In the genomic region with DNA sequence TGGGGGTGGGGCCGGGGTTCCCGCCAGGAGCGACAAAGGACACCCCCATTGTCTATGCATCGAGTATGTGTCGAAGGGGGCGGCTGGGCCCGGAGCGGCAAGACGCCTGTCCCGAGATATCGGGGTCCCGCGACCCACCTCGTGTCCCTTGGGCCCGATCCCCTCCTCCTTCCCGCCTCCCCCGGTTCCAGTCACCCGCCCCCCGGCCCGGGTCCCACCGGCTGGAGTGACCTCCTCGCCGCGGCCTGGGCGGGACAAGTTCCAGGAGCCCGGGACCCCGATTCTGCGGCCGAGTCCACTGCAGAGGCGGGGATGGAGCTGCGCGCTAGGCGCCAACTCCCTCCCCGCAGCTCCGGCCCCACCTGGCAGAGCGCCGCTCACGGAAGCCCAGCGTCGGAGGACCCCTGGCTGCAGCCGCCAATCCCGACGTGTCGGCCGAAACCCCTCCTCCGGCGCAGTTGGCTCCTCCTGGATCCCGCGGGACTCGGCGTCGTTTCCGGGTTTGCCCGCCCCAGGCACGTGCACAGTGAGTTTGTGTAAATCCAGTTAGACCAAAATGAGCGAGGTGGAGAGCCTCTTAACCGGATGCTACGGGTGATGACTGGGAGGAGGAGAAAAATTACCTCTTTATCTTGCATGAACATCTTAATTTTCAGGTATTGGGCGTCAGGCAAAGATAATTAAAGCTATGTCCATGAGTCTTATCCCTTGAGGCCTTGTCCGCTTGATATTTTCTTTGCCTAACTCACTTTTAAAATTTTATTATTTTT, we compare ENCODE assay signal across 8 cellular contexts. TPM values are rescaled to one million over a fixed set of nuclear protein-coding genes. Genes with fewer than 3 reads are reported as not detected.
DNase-seq lines count a peak whose midpoint lies in the region; ATAC-seq and TF ChIP-seq lines count a peak whose summit lies in the region.

A gene (minus strand): TSS at position 434 of the 770 bp plus-strand sequence. CDS start 493 bp downstream, outside the sequence.

- H3K4me3 Mint-ChIP-seq in CD4-positive, alpha-beta memory T cell: peak within 1 kb of the TSS; percentile 82 to 94 (median 91)
- H3K4me3 Mint-ChIP-seq in type B pancreatic cell: peak within 1 kb of the TSS; percentile 91

- H3K4me1 Mint-ChIP-seq in CD4-positive, alpha-beta memory T cell: peaks cover 25 to 52% (median 37%) of the 10 kb centered on the region in 4 donors
- peaks cover 26% of the 10 kb centered on the region for H3K4me1 Mint-ChIP-seq in type B pancreatic cell (ENCODE audit: unreplicated experiment)

- H3K9me3 Mint-ChIP-seq in CD4-positive, alpha-beta memory T cell: peaks cover 0 to 2% (median 0%) of the 10 kb centered on the region in 8 donors
- peaks cover 3% of the 10 kb centered on the region for H3K9me3 Mint-ChIP-seq in type B pancreatic cell

- H3K4me3 ChIP-seq in CD4-positive, alpha-beta memory T cell (ENCODE audit: low read length in 2 of 2): peak within 1 kb of the TSS in 1 of 2 donors; percentile 68
- H3K4me3 ChIP-seq in adrenal gland: peak within 1 kb of the TSS in 3 of 4 donors; percentile 44 to 82 (median 45)
- H3K4me3 ChIP-seq in heart right ventricle: peak within 1 kb of the TSS; percentile 20 to 91 (median 68)

- peak within 1 kb of the TSS; percentile 82 for H3K27ac ChIP-seq in CD4-positive, alpha-beta memory T cell (ENCODE audit: low read depth, low read length)
- H3K27ac ChIP-seq in adrenal gland (peak within 1 kb of the TSS in 4 of 5 donors; percentile 20 to 90 (median 54)), heart right ventricle (peak within 1 kb of the TSS in 9 of 10 donors; percentile 50 to 92 (median 74))

- peak in 1 of 2 donors; percentile 65 for TF ChIP-seq POLR2A in adrenal gland (IDR thresholded peaks at IDR 0.05)

- no peaks in the 10 kb centered on the region for H3K9me3 ChIP-seq in CD4-positive, alpha-beta memory T cell (ENCODE audit: control insufficient read depth in 1 of 2, low read length in 2 of 2)
- H3K9me3 ChIP-seq in adrenal gland (replicated peaks in 1 of 3) (no peaks in the 10 kb centered on the region), heart right ventricle (no peaks in the 10 kb centered on the region)

- peak; percentile 79 to 94 (median 84) for DNase-seq in CD4-positive, alpha-beta memory T cell
- peak; percentile 82 for DNase-seq in NCI-H1048 (lab: John Stamatoyannopoulos, UW)
- peak; percentile 76 to 90 (median 82) for DNase-seq in T-helper 1 cell
- peak; percentile 82 to 94 (median 90) for DNase-seq in adrenal gland
- peak; percentile 90 for DNase-seq in heart right ventricle
- peak; percentile 95 for DNase-seq in posterior vena cava (ENCODE audit: low spot score)
- peak; percentile 93 for DNase-seq in type B pancreatic cell (ENCODE audit: extremely low spot score, unreplicated experiment)

- no peaks in the 10 kb centered on the region for H3K27me3 Mint-ChIP-seq in CD4-positive, alpha-beta memory T cell
- H3K27me3 Mint-ChIP-seq in type B pancreatic cell: no peaks in the 10 kb centered on the region

- CTCF ChIA-PET in CD4-positive, alpha-beta memory T cell (lab: Charles Lee; ENCODE audit: partially characterized antibody): interaction anchor here (0.8 to 21.5 kb wide), 6 partner anchors 8 to 112 kb away, joined by 3 to 343 read pairs (median 24); no protein-coding TSS in a partner anchor

- intact Hi-C loops in CD4-positive, alpha-beta memory T cell (cut with micrococcal nuclease): loop anchor here (10.0 kb wide), 1 partner anchor 140 kb away; a partner anchor contains a TSS
- intact Hi-C loops in adrenal gland (cut with DNase I): no loop called here
- intact Hi-C loops in heart right ventricle (cut with DNase I): loop anchor here in 1 of 10 donors (5.0 kb wide), 1 partner anchor 1437 kb away; a partner anchor contains a TSS
- intact Hi-C loops in posterior vena cava (cut with DNase I): no loop called here

- POLR2A ChIA-PET in CD4-positive, alpha-beta memory T cell (lab: Charles Lee; ENCODE audit: partially characterized antibody): interaction anchor here (0.7 to 6.3 kb wide), 9 partner anchors 11 to 1400 kb away, joined by 3 to 247 read pairs (median 6); a partner anchor contains a TSS

- peak; percentile 45 for ATAC-seq in GM21515 (IDR thresholded peaks at IDR 0.05; ENCODE audit: unreplicated experiment)
- peak; percentile 40 to 76 (median 58) for ATAC-seq in heart right ventricle

- no peaks in the 10 kb centered on the region for H3K27me3 ChIP-seq in CD4-positive, alpha-beta memory T cell (ENCODE audit: insufficient read depth, low read length)
- H3K27me3 ChIP-seq in adrenal gland (no peaks in the 10 kb centered on the region), heart right ventricle (no peaks in the 10 kb centered on the region)

- TF ChIP-seq CTCF in adrenal gland (IDR thresholded peaks at IDR 0.05) (no peak), heart right ventricle (IDR thresholded peaks at IDR 0.05) (peak in 4 of 9 donors; percentile 5 to 39 (median 24)), type B pancreatic cell (conservative IDR thresholded peaks at IDR 0.05) (no peak)

- H3K4me1 ChIP-seq in CD4-positive, alpha-beta memory T cell (ENCODE audit: insufficient read depth, low read length): peaks cover 50% of the 10 kb centered on the region
- H3K4me1 ChIP-seq in adrenal gland (replicated peaks in 1 of 2) (peaks cover 0 to 33% of the 10 kb centered on the region in 2 donors), heart right ventricle (peaks cover 4 to 48% (median 35%) of the 10 kb centered on the region in 9 donors)

- 2 to 13% (median 7%) methylated on average over 8 to 59 of the region's 60 CpGs for WGBS in adrenal gland, 4 donors
- WGBS in heart right ventricle, 2 donors: 2 to 4% methylated on average over 60 of the region's 60 CpGs

- H3K27ac Mint-ChIP-seq in CD4-positive, alpha-beta memory T cell: peak within 1 kb of the TSS; percentile 88 to 98 (median 92)
- H3K27ac Mint-ChIP-seq in type B pancreatic cell: peak within 1 kb of the TSS; percentile 92

- H3K36me3 Mint-ChIP-seq in CD4-positive, alpha-beta memory T cell: peaks cover 7 to 27% of the 10 kb centered on the region in 2 donors
- H3K36me3 Mint-ChIP-seq in type B pancreatic cell: peaks cover 3% of the 10 kb centered on the region

- H3K36me3 ChIP-seq in CD4-positive, alpha-beta memory T cell (ENCODE audit: insufficient read depth, low read length): peaks cover 4% of the 10 kb centered on the region
- H3K36me3 ChIP-seq in adrenal gland (replicated peaks in 1 of 2) (peaks cover 0 to under 1% of the 10 kb centered on the region in 2 donors), heart right ventricle (peaks cover 0 to 21% (median 0%) of the 10 kb centered on the region in 9 donors)

RNA-seq across cellular contexts. Expression of the gene that starts here (rescaled TPM):
- total RNA-seq in CD4-positive, alpha-beta memory T cell: 10 to 100 TPM; 61.6 to 61.8 TPM
- 10 to 100 TPM; 55.1 to 65.7 TPM for polyA plus RNA-seq in CD4-positive, alpha-beta memory T cell
- total RNA-seq in adrenal gland: 100 to 1,000 TPM in 1 of 8 donors, 10 to 100 TPM in 7; 51.3 to 104 (median 69.9) TPM
- 100 to 1,000 TPM in 2 of 3 donors, 10 to 100 TPM in 1; 35.0 to 139 (median 126) TPM for polyA plus RNA-seq in adrenal gland
- total RNA-seq in heart right ventricle: 10 to 100 TPM in 9 of 10 donors, 1 to 10 TPM in 1; 9.5 to 36.1 (median 27.4) TPM
- 10 to 100 TPM; 30.7 to 46.5 TPM for polyA plus RNA-seq in heart right ventricle
- 10 to 100 TPM; 18.8 to 25.3 TPM for total RNA-seq in posterior vena cava
- 48.3 and 49.1 TPM in 2 replicates for total RNA-seq in type B pancreatic cell (ENCODE audit: low replicate concordance)
